8 cellular contexts compared by ENCODE assay signal in the genomic region with DNA sequence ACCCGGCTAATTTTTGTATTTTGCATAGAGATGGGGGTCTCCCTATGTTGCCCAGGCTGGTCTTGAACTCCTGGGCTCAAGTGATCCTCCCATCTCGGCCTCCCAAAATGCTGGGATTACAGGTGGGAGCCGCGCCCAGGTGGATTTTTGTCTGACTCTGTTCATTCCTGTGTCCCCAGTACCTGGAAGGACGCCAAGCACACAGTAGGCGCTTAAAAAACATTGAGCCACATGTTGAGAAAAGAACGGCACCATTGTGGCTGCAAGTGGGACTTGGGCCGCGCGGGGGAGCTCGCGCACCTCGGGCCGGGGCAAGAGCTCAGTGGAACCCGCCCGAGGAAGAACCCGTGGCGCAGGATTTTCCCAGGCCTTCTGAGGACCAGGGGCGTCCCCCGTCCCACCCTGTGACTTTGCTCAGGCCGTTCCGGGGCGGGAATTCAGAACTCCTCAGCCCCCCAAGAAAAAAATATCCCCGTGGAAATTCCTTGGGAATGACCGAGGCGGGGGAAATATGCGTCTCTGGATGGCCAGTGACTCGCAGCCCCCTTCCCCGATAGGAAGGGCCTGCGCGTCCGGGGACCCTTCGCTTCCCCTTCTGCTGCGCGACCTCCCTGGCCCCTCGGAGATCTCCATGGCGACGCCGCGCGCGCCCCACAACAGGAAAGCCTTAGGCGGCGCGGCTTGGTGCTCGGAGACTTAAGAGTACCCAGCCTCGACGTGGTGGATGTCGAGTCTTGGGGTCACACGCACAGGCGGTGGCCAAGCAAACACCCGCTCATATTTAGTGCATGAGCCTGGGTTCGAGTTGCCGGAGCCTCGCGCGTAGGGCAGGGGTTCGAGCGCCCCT. TPM values are rescaled to one million over a fixed set of nuclear protein-coding genes. Genes with fewer than 3 reads are reported as not detected.
DNase-seq lines count a peak whose midpoint lies in the region; ATAC-seq and TF ChIP-seq lines count a peak whose summit lies in the region.

No MANE protein-coding gene starts in this region.

- CTCF ChIA-PET in SK-N-SH (lab: Yijun Ruan, JAX), result interaction anchor here (0.6 to 17.2 kb wide), 26 partner anchors 11 to 183 kb away, joined by 3 to 596 read pairs (median 4); a partner anchor contains a TSS
- CTCF ChIA-PET in activated naive CD4-positive, alpha-beta T cell treated with anti-CD3 and anti-CD28 coated beads, Interleukin-2, amount 10 ng/mL, durations not matched to agents 7 days and 5 days (lab: Charles Lee), result interaction anchor here (0.6 to 7.3 kb wide), 14 partner anchors 9 to 157 kb away, joined by 3 to 133 read pairs (median 12); a partner anchor contains a TSS

- TF ChIP-seq CTCF in SK-N-SH (IDR thresholded peaks at IDR 0.05) (peak; percentile 93), omental fat pad (IDR thresholded peaks at IDR 0.05) (peak in 2 of 3 donors; percentile 7 to 96)

- H3K4me1 ChIP-seq in SK-N-SH (ENCODE audit: control insufficient read depth in 1 of 2, insufficient read depth in 2 of 2, low read depth in 1 of 2, low read length in 1 of 2), result peaks cover 0 to 4% of the 10 kb centered on the region in 2 experiments; a peak in 2 of 4 replicates

- H3K4me3 Mint-ChIP-seq in activated naive CD4-positive, alpha-beta T cell treated with anti-CD3 and anti-CD28 coated beads, Interleukin-2, amount 10 ng/mL, durations not matched to agents 7 days and 5 days, result peak overlapping the region; percentile 79

- 12% methylated on average over 27 of the region's 59 CpGs for WGBS in SK-N-SH (ENCODE audit: low lambda C conversion rate)

- H3K36me3 Mint-ChIP-seq in activated naive CD4-positive, alpha-beta T cell treated with anti-CD3 and anti-CD28 coated beads, Interleukin-2, amount 10 ng/mL, durations not matched to agents 7 days and 5 days, result peaks cover 3% of the 10 kb centered on the region

- peaks cover 40% of the 10 kb centered on the region for H3K4me1 Mint-ChIP-seq in activated naive CD4-positive, alpha-beta T cell treated with anti-CD3 and anti-CD28 coated beads, Interleukin-2, amount 10 ng/mL, durations not matched to agents 7 days and 5 days

- peak overlapping the region; percentile 23 to 24; a peak in 3 of 4 replicates for H3K4me3 ChIP-seq in SK-N-SH (ENCODE audit: low read depth in 2 of 2, low read length in 1 of 2)

- peaks cover 2% of the 10 kb centered on the region for H3F3A ChIP-seq in SK-N-SH (replicated peaks; ENCODE audit: insufficient read depth)

- no peaks in the 10 kb centered on the region for H3K79me2 ChIP-seq in SK-N-SH (ENCODE audit: insufficient read depth)

- POLR2A ChIA-PET in SK-N-SH (lab: Yijun Ruan, JAX), result interaction anchor here (1.3 to 1.4 kb wide), 2 partner anchors 11 to 119 kb away, joined by 4 to 10 read pairs; no protein-coding TSS in a partner anchor

- TF ChIP-seq RAD21 in SK-N-SH (IDR thresholded peaks at IDR 0.05; ENCODE audit: low read length), result peak; percentile 93

- peak overlapping the region; percentile 89 for H3K27ac Mint-ChIP-seq in activated naive CD4-positive, alpha-beta T cell treated with anti-CD3 and anti-CD28 coated beads, Interleukin-2, amount 10 ng/mL, durations not matched to agents 7 days and 5 days

- H3K27me3 ChIP-seq in SK-N-SH (ENCODE audit: insufficient read depth), result no peaks in the 10 kb centered on the region

- no peaks in the 10 kb centered on the region for H3K9me3 ChIP-seq in SK-N-SH

- TF ChIP-seq EP300 in SK-N-SH (IDR thresholded peaks at IDR 0.05; ENCODE audit: borderline replicate concordance in 1 of 2, low read depth in 1 of 2, low read length in 1 of 2), result no peak

- no peak overlapping the region for H3K27ac ChIP-seq in SK-N-SH (ENCODE audit: low read depth in 2 of 2, low read length in 1 of 2)

- no peaks in the 10 kb centered on the region for H4K20me1 ChIP-seq in SK-N-SH (ENCODE audit: insufficient read depth)

- H3K9me3 Mint-ChIP-seq in activated naive CD4-positive, alpha-beta T cell treated with anti-CD3 and anti-CD28 coated beads, Interleukin-2, amount 10 ng/mL, durations not matched to agents 7 days and 5 days, result no peaks in the 10 kb centered on the region

- H3K36me3 ChIP-seq in SK-N-SH (replicated peaks in 1 of 2; ENCODE audit: control insufficient read depth in 1 of 2, insufficient read depth in 2 of 2, low read length in 1 of 2), result no peaks in the 10 kb centered on the region

- peaks cover 13% of the 10 kb centered on the region for H3K27me3 Mint-ChIP-seq in activated naive CD4-positive, alpha-beta T cell treated with anti-CD3 and anti-CD28 coated beads, Interleukin-2, amount 10 ng/mL, durations not matched to agents 7 days and 5 days

- H2AFZ ChIP-seq in SK-N-SH (ENCODE audit: low read depth), result peak overlapping the region; percentile 72; the same call in 1 of the 2 replicates

- ATAC-seq in omental fat pad (ENCODE audit: low FRiP score), result peak; percentile 66

- H3K9me2 ChIP-seq in SK-N-SH, result no peaks in the 10 kb centered on the region

- H3K9ac ChIP-seq in SK-N-SH, result no peak overlapping the region

- DNase-seq in NCI-H2081 (lab: John Stamatoyannopoulos, UW) (peak; percentile 66 to 67), NCI-H2081 treated with DMSO at 0.1 percent for 48 hours (lab: John Stamatoyannopoulos, UW) (no peak), Kasumi-1 (lab: John Stamatoyannopoulos, UW) (peak; percentile 75 to 79), SK-N-SH (peak; percentile 91), glomerular visceral epithelial cell (ENCODE audit: extremely low spot score) (peak; percentile 79), omental fat pad (ENCODE audit: low spot score) (peak; percentile 87), superior temporal gyrus (ENCODE audit: extremely low spot score) (peak; percentile 74)
- DNase-seq in activated naive CD4-positive, alpha-beta T cell treated with anti-CD3 and anti-CD28 coated beads, Interleukin-2, amount 10 ng/mL, durations not matched to agents 7 days and 5 days, result peak; percentile 90

- H3K4me2 ChIP-seq in SK-N-SH, result peak overlapping the region; percentile 59

TF ChIP-seq in SK-N-SH, 30 proteins besides CTCF, POLR2A, EP300 and RAD21:
- TF ChIP-seq SMC3 (IDR thresholded peaks at IDR 0.05; ENCODE audit: low read depth, low read length), result peak; percentile 90
- no peak for TF ChIP-seq MXI1 (IDR thresholded peaks at IDR 0.05; ENCODE audit: low read depth, low read length)

RNA-seq across cellular contexts. Expression of a gene that starts 1.4 kb away (rescaled TPM):
- polyA plus RNA-seq in SK-N-SH (2012; rRNA removed), result 14.5 and 14.8 TPM in 2 replicates
- polyA plus RNA-seq in SK-N-SH (2012; cell fraction: cytosol; rRNA removed), result 7.0 and 9.5 TPM in 2 replicates
- 27.0 and 35.4 TPM in 2 replicates for polyA plus RNA-seq in SK-N-SH (2012; cell fraction: nucleus; rRNA removed)
- total RNA-seq in omental fat pad, result 100 to 1,000 TPM in 2 of 4 donors, 10 to 100 TPM in 2; 20.7 to 286 (median 81.0) TPM

RNA-seq across cellular contexts. Expression of a gene that starts 17.2 kb away (rescaled TPM):
- 0.05 TPM in 2 replicates for polyA plus RNA-seq in SK-N-SH (2012; rRNA removed)
- 0.03 and 0.05 TPM in 2 replicates for polyA plus RNA-seq in SK-N-SH (2012; cell fraction: cytosol; rRNA removed)
- polyA plus RNA-seq in SK-N-SH (2012; cell fraction: nucleus; rRNA removed), result 0.11 and 0.20 TPM in 2 replicates
- 1 to 10 TPM in 3 of 4 donors, under 1 TPM in 1; 0.82 to 7.5 (median 2.0) TPM for total RNA-seq in omental fat pad

RNA-seq across cellular contexts. Expression of a gene that starts 17.5 kb away (rescaled TPM):
- polyA plus RNA-seq in SK-N-SH (2012; rRNA removed), result 76.0 and 110 TPM in 2 replicates
- polyA plus RNA-seq in SK-N-SH (2012; cell fraction: cytosol; rRNA removed), result 47.1 and 75.1 TPM in 2 replicates
- polyA plus RNA-seq in SK-N-SH (2012; cell fraction: nucleus; rRNA removed), result 101 and 137 TPM in 2 replicates
- total RNA-seq in omental fat pad, result 10 to 100 TPM; 44.6 to 73.3 (median 65.7) TPM

RNA-seq across cellular contexts. Expression of a gene that starts 20.2 kb away (rescaled TPM):
- polyA plus RNA-seq in SK-N-SH (2012; rRNA removed), result 4.9 and 5.2 TPM in 2 replicates
- polyA plus RNA-seq in SK-N-SH (2012; cell fraction: cytosol; rRNA removed), result 0.95 and 2.6 TPM in 2 replicates
- polyA plus RNA-seq in SK-N-SH (2012; cell fraction: nucleus; rRNA removed), result 24.1 and 29.7 TPM in 2 replicates
- total RNA-seq in omental fat pad, result 1 to 10 TPM in 1 of 4 donors, under 1 TPM in 3; 0.31 to 1.1 (median 0.53) TPM

RNA-seq across cellular contexts. Expression of a gene that starts 38.4 kb away (rescaled TPM):
- 3.6 and 3.8 TPM in 2 replicates for polyA plus RNA-seq in SK-N-SH (2012; rRNA removed)
- 2.1 and 2.5 TPM in 2 replicates for polyA plus RNA-seq in SK-N-SH (2012; cell fraction: cytosol; rRNA removed)
- 3.3 and 4.4 TPM in 2 replicates for polyA plus RNA-seq in SK-N-SH (2012; cell fraction: nucleus; rRNA removed)
- 10 to 100 TPM; 15.1 to 16.8 (median 15.9) TPM for total RNA-seq in omental fat pad
